Comparison of ENCODE assay signal across 15 cellular contexts in genomic region chr3:127457746-127458145, GRCh38.
DNase-seq lines count a peak whose midpoint lies in the region; ATAC-seq and TF ChIP-seq lines count a peak whose summit lies in the region.
"Had no signal": no experiment of that assay in that cellular context is flagged by ENCODE, and none has a peak within 500 bp of the region (broad histone marks: within the 10 kb centered on the region; RNA-seq: fewer than 3 reads in every experiment).

No MANE protein-coding gene starts in this region.

- 84% methylated on average over 3 of the region's 4 CpGs for WGBS in smooth muscle cell (ENCODE audit: low lambda C conversion rate)
- 55 to 69% methylated on average over 4 of the region's 4 CpGs for WGBS in esophagus squamous epithelium, 2 donors

- no peak overlapping the region for H3K27ac Mint-ChIP-seq in glutamatergic neuron (ENCODE audit: unreplicated experiment)

- H3K27me3 Mint-ChIP-seq in glutamatergic neuron (ENCODE audit: unreplicated experiment) = peaks cover 13% of the 10 kb centered on the region

- H3K9me3 Mint-ChIP-seq in glutamatergic neuron (ENCODE audit: unreplicated experiment) = peaks cover 10% of the 10 kb centered on the region

- H3F3A ChIP-seq in smooth muscle cell (ENCODE audit: low read depth) = peaks cover 6% of the 10 kb centered on the region

- H3K9me3 ChIP-seq in RWPE2 (ENCODE audit: severe bottlenecking) (no peaks in the 10 kb centered on the region), smooth muscle cell (replicated peaks; ENCODE audit: low read depth) (no peaks in the 10 kb centered on the region), esophagus squamous epithelium (no peaks in the 10 kb centered on the region)

- H3K36me3 ChIP-seq in RWPE2 (ENCODE audit: low read depth) (no peaks in the 10 kb centered on the region), smooth muscle cell (ENCODE audit: low read depth) (no peaks in the 10 kb centered on the region), esophagus squamous epithelium (no peaks in the 10 kb centered on the region)

- H3K36me3 Mint-ChIP-seq in glutamatergic neuron (ENCODE audit: unreplicated experiment) = no peaks in the 10 kb centered on the region

- intact Hi-C loops in esophagus squamous epithelium (cut with DNase I) = loop anchor here (5.0 to 10.0 kb wide), 3 partner anchors 473 to 793 kb away; partner anchors contain the start of gene PLXNA1

- no peaks in the 10 kb centered on the region for H3K27me3 ChIP-seq in RWPE2 (ENCODE audit: insufficient read depth, poor library complexity, severe bottlenecking)
- peaks cover 19% of the 10 kb centered on the region for H3K27me3 ChIP-seq in smooth muscle cell (ENCODE audit: low read depth)
- peaks cover 0 to 70% (median 7%) of the 10 kb centered on the region in 4 donors for H3K27me3 ChIP-seq in esophagus squamous epithelium

- H3K79me2 ChIP-seq in smooth muscle cell (ENCODE audit: low read depth) = no peaks in the 10 kb centered on the region

- H3K4me1 Mint-ChIP-seq in glutamatergic neuron (ENCODE audit: low read depth, unreplicated experiment) = peaks cover 44% of the 10 kb centered on the region

- H2AFZ ChIP-seq in smooth muscle cell (ENCODE audit: low read depth) = no peak overlapping the region

- peak; percentile 57 for DNase-seq in NCI-H2029 (lab: John Stamatoyannopoulos, UW)
- DNase-seq in NCI-H2029 treated with DMSO at 0.1 percent for 48 hours (lab: John Stamatoyannopoulos, UW) = no peak
- DNase-seq in RWPE2 (ENCODE audit: low spot score) = peak; percentile 23
- DNase-seq in glutamatergic neuron = peak; percentile 6
- DNase-seq in smooth muscle cell (lab: John Stamatoyannopoulos, UW; ENCODE audit: unreplicated experiment) = no peak
- DNase-seq in esophagus squamous epithelium (lab: John Stamatoyannopoulos, UW) = no peak
- no peak for DNase-seq in HK-2 (ENCODE audit: unreplicated experiment)
- DNase-seq: C1 segment of cervical spinal cord, GOT3, KBM-7, NCI-H2171, NCI-H446 treated with DMSO at 0.1 percent for 48 hours, NCI-H748 treated with DMSO at 0.1 percent for 48 hours had no signal

- no peak overlapping the region for H3K9ac ChIP-seq in smooth muscle cell (ENCODE audit: low read depth)

- H3K27ac ChIP-seq in RWPE2 (ENCODE audit: poor library complexity, severe bottlenecking) (peak overlapping the region; percentile 89), smooth muscle cell (ENCODE audit: low read depth) (no peak overlapping the region), esophagus squamous epithelium (no peak overlapping the region)

- H3K4me1 ChIP-seq in RWPE2 (ENCODE audit: insufficient read depth, poor library complexity, severe bottlenecking) = peaks cover 12% of the 10 kb centered on the region
- peaks cover 15% of the 10 kb centered on the region for H3K4me1 ChIP-seq in smooth muscle cell (ENCODE audit: low read depth)
- peaks cover 19 to 36% (median 20%) of the 10 kb centered on the region in 3 donors for H3K4me1 ChIP-seq in esophagus squamous epithelium

- ATAC-seq in RWPE2 (ENCODE audit: low read depth) = no peak
- ATAC-seq in HG03378 (IDR thresholded peaks at IDR 0.05; ENCODE audit: unreplicated experiment) = no peak
- ATAC-seq: Right ventricle myocardium inferior had no signal

- no peaks in the 10 kb centered on the region for H4K20me1 ChIP-seq in smooth muscle cell (ENCODE audit: low read depth)

- H3K4me2 ChIP-seq in smooth muscle cell = peak overlapping the region; percentile 94

- H3K4me3 Mint-ChIP-seq in glutamatergic neuron (ENCODE audit: unreplicated experiment) = no peak overlapping the region

- TF ChIP-seq CTCF in RWPE2 (IDR thresholded peaks at IDR 0.05; ENCODE audit: poor library complexity, severe bottlenecking) (no peak), glutamatergic neuron (IDR thresholded peaks at IDR 0.05; ENCODE audit: partially characterized antibody, unreplicated experiment) (no peak), smooth muscle cell (IDR thresholded peaks at IDR 0.05; ENCODE audit: borderline replicate concordance, insufficient read depth, poor library complexity, severe bottlenecking) (no peak), esophagus squamous epithelium (IDR thresholded peaks at IDR 0.05) (no peak)

- peak overlapping the region; percentile 35 for H3K4me3 ChIP-seq in RWPE2 (ENCODE audit: severe bottlenecking)
- H3K4me3 ChIP-seq in smooth muscle cell = no peak overlapping the region
- H3K4me3 ChIP-seq in esophagus squamous epithelium = no peak overlapping the region

- no peak for TF ChIP-seq POLR2A in esophagus squamous epithelium (IDR thresholded peaks at IDR 0.05)

Comparison
In these comparisons a context has a peak if more than half of its experiments do, and no peak if none do; other contexts are left out.
1. DNase-seq: peak in NCI-H2029 (single experiment), RWPE2 (single experiment) and glutamatergic neuron (single experiment); none in NCI-H2029 treated with DMSO at 0.1 percent for 48 hours (single experiment), smooth muscle cell (single experiment), esophagus squamous epithelium (single experiment) and HK-2 (single experiment).